8 cellular contexts compared by ENCODE assay signal in the genomic region with DNA sequence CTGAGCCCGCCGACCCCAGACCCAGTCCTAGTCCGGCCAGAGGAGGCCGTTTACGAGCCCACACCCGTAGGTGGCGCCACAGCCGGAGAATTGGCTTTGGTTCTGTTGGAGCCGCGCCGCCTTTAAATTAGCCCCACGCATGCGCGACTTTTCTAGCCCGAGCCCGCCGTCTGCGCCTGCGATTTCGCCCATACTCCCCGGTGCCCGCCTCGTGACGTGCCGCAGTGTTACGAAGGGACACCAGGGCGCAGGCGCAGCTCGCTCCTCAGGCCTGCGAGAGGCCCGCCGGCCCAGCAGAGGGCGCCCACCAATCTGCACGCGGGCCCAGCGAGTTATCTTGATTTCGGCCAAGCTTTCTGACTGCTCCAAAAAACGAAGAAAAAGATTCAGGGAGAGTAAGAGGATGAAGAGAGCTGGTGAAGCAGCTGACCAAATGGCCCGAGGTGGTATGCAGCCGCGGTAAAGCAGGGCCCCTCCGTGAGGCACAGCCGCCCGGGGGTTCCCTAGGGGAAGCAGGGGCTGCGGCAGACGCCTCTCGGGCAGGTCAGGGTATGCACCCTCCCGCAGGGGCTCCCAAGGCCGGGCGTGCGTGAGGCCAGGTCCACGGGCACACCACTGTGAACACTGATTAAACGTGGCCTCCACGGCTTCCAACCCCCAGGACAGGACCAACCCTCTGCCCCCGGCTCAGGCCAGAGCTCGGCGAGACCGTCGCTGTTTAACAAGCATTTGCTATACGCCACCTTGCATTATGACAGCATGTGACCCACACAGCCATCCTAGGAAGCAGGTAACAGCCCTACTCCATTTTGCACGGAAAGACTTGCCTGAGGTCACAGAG. TPM values are rescaled to one million over a fixed set of nuclear protein-coding genes. Genes with fewer than 3 reads are reported as not detected.
DNase-seq lines count a peak whose midpoint lies in the region; FAIRE-seq and TF ChIP-seq lines count a peak whose summit lies in the region.

No MANE protein-coding gene starts in this region.

- no peaks in the 10 kb centered on the region for H3K27me3 ChIP-seq in Loucy (ENCODE audit: insufficient read depth, low read length, poor library complexity, severe bottlenecking)
- no peaks in the 10 kb centered on the region for H3K27me3 ChIP-seq in neuronal stem cell (ENCODE audit: control insufficient read depth in 3 of 3, insufficient read depth in 3 of 3, low read depth in 1 of 3, low read length in 3 of 3)

- H3F3A ChIP-seq in Loucy (ENCODE audit: low read depth): no peaks in the 10 kb centered on the region

- H4K20me1 ChIP-seq in Loucy (ENCODE audit: insufficient read depth, low read length, poor library complexity, severe bottlenecking): no peaks in the 10 kb centered on the region

- peak overlapping the region; percentile 94 for H2BK15ac ChIP-seq in neuronal stem cell (ENCODE audit: low read length)

- H3K27ac ChIP-seq in neuronal stem cell (replicated peaks; ENCODE audit: low read length) (peak overlapping the region; percentile 62), substantia nigra (ENCODE audit: low read depth, low read length, poor library complexity, severe bottlenecking) (peak overlapping the region; percentile 91)

- peak; percentile 74 for DNase-seq in H54 (ENCODE audit: insufficient read length, low spot score)
- DNase-seq in SHP77 treated with DMSO at 0.1 percent for 48 hours (lab: John Stamatoyannopoulos, UW): peak; percentile 90
- peak; percentile 93 for DNase-seq in activated gamma-delta T cell treated with anti-CD3 and anti-CD28 coated beads, Interleukin-2, amount 50 U/mL, for 16 hours (ENCODE audit: low read depth)
- DNase-seq in frontal cortex (ENCODE audit: low spot score in 2 of 2): peak; percentile 95 to 100
- peak; percentile 95 for DNase-seq in neuronal stem cell (ENCODE audit: low spot score)
- peak; percentile 65 to 99 (median 95) for DNase-seq in substantia nigra (lab: John Stamatoyannopoulos, UW)

- TF ChIP-seq CTCF in Loucy (conservative IDR thresholded peaks at IDR 0.05; ENCODE audit: low read length): peak; percentile 80

- H3K4ac ChIP-seq in neuronal stem cell (ENCODE audit: low read length): no peak overlapping the region

- H2BK12ac ChIP-seq in neuronal stem cell (ENCODE audit: low read length): no peak overlapping the region

- H3K4me2 ChIP-seq in Loucy (ENCODE audit: low read depth, low read length, poor library complexity, severe bottlenecking) (peak overlapping the region; percentile 86), neuronal stem cell (ENCODE audit: insufficient read depth, low read length, poor library complexity, severe bottlenecking) (peak overlapping the region; percentile 83)

- H3K36me3 ChIP-seq in ES-I3 (ENCODE audit: insufficient read depth, low read length) (peaks cover 2% of the 10 kb centered on the region), Loucy (ENCODE audit: insufficient read depth, low read length) (peaks cover 39% of the 10 kb centered on the region; the same call in 1 of the 2 replicates), neuronal stem cell (replicated peaks in 1 of 2; ENCODE audit: control insufficient read depth in 2 of 2, insufficient read depth in 2 of 2, low read length in 2 of 2) (peaks cover 32 to 55% of the 10 kb centered on the region in 2 donors)

- H3K9ac ChIP-seq in ES-I3 (ENCODE audit: low read depth, low read length) (peak overlapping the region; percentile 62), Loucy (ENCODE audit: low read depth, low read length, poor library complexity, severe bottlenecking) (peak overlapping the region; percentile 86), neuronal stem cell (ENCODE audit: low read depth, low read length, poor library complexity) (peak overlapping the region; percentile 94)

- no peaks in the 10 kb centered on the region for H3K9me2 ChIP-seq in Loucy (replicated peaks; ENCODE audit: low read depth, low read length)

- peaks cover 7% of the 10 kb centered on the region for H3K79me1 ChIP-seq in neuronal stem cell (ENCODE audit: low read depth, low read length)

- H3K9me3 ChIP-seq in ES-I3 (ENCODE audit: control insufficient read depth, insufficient read depth, low read length) (no peaks in the 10 kb centered on the region), Loucy (ENCODE audit: insufficient read depth, low read depth, low read length) (no peaks in the 10 kb centered on the region), neuronal stem cell (replicated peaks in 1 of 2; ENCODE audit: control insufficient read depth in 2 of 2, insufficient read depth in 1 of 2, low read depth in 1 of 2, low read length in 2 of 2) (peaks cover 0 to 2% of the 10 kb centered on the region in 2 donors)

- H2BK5ac ChIP-seq in neuronal stem cell (ENCODE audit: low read length): peak overlapping the region; percentile 83

- H3K4me1 ChIP-seq in ES-I3 (ENCODE audit: insufficient read depth, low read length) (peaks cover 6% of the 10 kb centered on the region; the same call in 1 of the 2 replicates), Loucy (ENCODE audit: insufficient read depth, low read length, poor library complexity, severe bottlenecking) (peaks cover 8% of the 10 kb centered on the region), neuronal stem cell (ENCODE audit: control insufficient read depth in 2 of 2, insufficient read depth in 1 of 2, low read depth in 1 of 2, low read length in 2 of 2) (peaks cover 3 to 10% of the 10 kb centered on the region in 2 donors)

- peak overlapping the region; percentile 79 for H3K14ac ChIP-seq in neuronal stem cell (ENCODE audit: low read length)

- H3K79me2 ChIP-seq in Loucy (ENCODE audit: insufficient read depth, low read length): peaks cover 8% of the 10 kb centered on the region; the same call in 1 of the 2 replicates

- peak overlapping the region; percentile 99 for H3K18ac ChIP-seq in neuronal stem cell (ENCODE audit: low read length)

- no CpG with 5 or more reads among the region's 61 CpGs for WGBS in neuronal stem cell (ENCODE audit: extremely low coverage in 2 of 2, insufficient read length in 2 of 2, insufficient replicate concordance in 1 of 2), 2 donors

- peak overlapping the region; percentile 100 for H4K8ac ChIP-seq in neuronal stem cell (ENCODE audit: low read depth, low read length)

- no peak overlapping the region for H2BK120ac ChIP-seq in neuronal stem cell (ENCODE audit: low read depth, low read length)

- H2AFZ ChIP-seq in Loucy (ENCODE audit: low read length) (peak overlapping the region; percentile 80), neuronal stem cell (ENCODE audit: low read length) (peak overlapping the region; percentile 93)

- TF ChIP-seq POLR2A in H54 (IDR thresholded peaks at IDR 0.05; ENCODE audit: low read depth, low read length): no peak

- FAIRE-seq in H54 (lab: Jason Lieb, UNC): no peak
- FAIRE-seq in frontal cortex (lab: Jason Lieb, UNC): no peak

- peak overlapping the region; percentile 84 for H3K4me3 ChIP-seq in Loucy (ENCODE audit: low read length, poor library complexity, severe bottlenecking)
- peak overlapping the region; percentile 75 to 89 for H3K4me3 ChIP-seq in neuronal stem cell (ENCODE audit: low read length in 2 of 2)

- peak overlapping the region; percentile 100 for H2AK5ac ChIP-seq in neuronal stem cell (ENCODE audit: low read depth, low read length)

- peak overlapping the region; percentile 80 for H3K23ac ChIP-seq in neuronal stem cell (ENCODE audit: low read depth, low read length, poor library complexity)

- no peak overlapping the region for H4K91ac ChIP-seq in neuronal stem cell (ENCODE audit: low read depth, low read length, poor library complexity)

RNA-seq across cellular contexts. Expression of a gene that starts 32.8 kb away (rescaled TPM):
- 246 TPM for total RNA-seq in frontal cortex
- polyA plus RNA-seq in neuronal stem cell (2013, experiment 1 of 2): 119 TPM
- polyA plus RNA-seq in neuronal stem cell (2013, experiment 2 of 2): 117 TPM

Comparison
In these comparisons a context has a peak if more than half of its experiments do, and no peak if none do; other contexts are left out.
1. Peak in every context shown above with its lines: DNase-seq, H3K4me3 ChIP-seq and H3K27ac ChIP-seq.